In the genomic region with DNA sequence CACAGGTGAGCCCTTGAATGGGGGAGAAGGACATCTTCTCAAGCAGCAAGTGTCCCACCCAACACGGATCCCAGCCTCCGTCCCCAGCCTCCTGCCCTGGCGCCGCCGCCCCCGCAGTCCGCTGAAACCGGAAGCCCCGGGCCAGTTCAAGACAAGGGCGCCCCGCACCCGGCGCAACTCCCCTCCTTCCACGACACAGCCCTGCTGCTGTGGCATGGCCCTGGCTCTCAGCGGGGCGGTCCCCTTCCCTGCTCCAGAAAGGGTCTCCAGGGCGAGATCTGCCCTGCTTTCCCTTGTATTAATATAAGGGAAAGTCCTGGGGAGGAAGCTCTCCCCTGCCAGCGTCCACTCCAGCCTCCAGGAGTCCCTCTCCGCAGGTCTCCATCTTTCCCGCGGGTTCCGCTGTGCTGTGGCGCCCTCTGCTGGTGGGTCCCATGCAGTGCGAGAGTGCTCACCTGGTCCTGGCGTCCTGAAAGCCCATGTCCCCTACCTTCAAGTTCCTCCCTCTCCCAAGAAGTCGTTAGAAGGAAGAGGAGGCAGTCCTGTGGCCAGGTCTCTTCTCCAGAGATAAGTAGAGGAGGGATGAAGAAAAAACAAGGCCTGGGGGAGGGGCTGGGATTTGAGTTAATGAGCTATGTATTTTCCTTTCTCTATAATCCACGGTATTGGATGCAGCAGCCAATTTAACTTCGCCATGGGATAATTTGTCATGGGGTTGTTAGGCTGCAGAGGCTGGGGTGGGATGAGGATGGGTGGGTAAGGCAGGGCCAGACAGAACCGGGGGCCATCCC, we compare ENCODE assay signal across 1 cellular context.
TF ChIP-seq lines count a peak whose summit lies in the region.

No MANE protein-coding gene starts in this region.

TF ChIP-seq in IMR-90, 13 proteins besides CTCF, POLR2A, EP300 and RAD21:
- TF ChIP-seq USF2 (IDR thresholded peaks at IDR 0.05; ENCODE audit: low read depth, low read length), result no peak
- TF ChIP-seq MAFK (IDR thresholded peaks at IDR 0.05; ENCODE audit: low read depth, low read length), result no peak
- no peak for TF ChIP-seq BHLHE40 (IDR thresholded peaks at IDR 0.05; ENCODE audit: low read depth, low read length)
- TF ChIP-seq MAZ (IDR thresholded peaks at IDR 0.05; ENCODE audit: borderline replicate concordance, low read depth, low read length), result no peak
- TF ChIP-seq CEBPB (IDR thresholded peaks at IDR 0.05; ENCODE audit: low read depth, low read length), result no peak
- TF ChIP-seq FOS (IDR thresholded peaks at IDR 0.05; ENCODE audit: low read depth, low read length), result no peak
- no peak for TF ChIP-seq CHD1 (IDR thresholded peaks at IDR 0.05; ENCODE audit: low read depth, low read length)
- no peak for TF ChIP-seq RCOR1 (IDR thresholded peaks at IDR 0.05; ENCODE audit: insufficient replicate concordance, low read length)
- TF ChIP-seq MXI1 (IDR thresholded peaks at IDR 0.05; ENCODE audit: borderline replicate concordance, low read depth, low read length), result no peak
- no peak for TF ChIP-seq SMC3 (IDR thresholded peaks at IDR 0.05; ENCODE audit: low read depth, low read length)
- TF ChIP-seq ELK1 (IDR thresholded peaks at IDR 0.05; ENCODE audit: borderline replicate concordance, low read depth, low read length), result no peak
- TF ChIP-seq NFE2L2 (IDR thresholded peaks at IDR 0.05; ENCODE audit: low read depth, low read length), result no peak
- TF ChIP-seq RFX5 (IDR thresholded peaks at IDR 0.05; ENCODE audit: low read depth, low read length), result no peak
